ENCODE assay signal across 19 cellular contexts in the genomic region with DNA sequence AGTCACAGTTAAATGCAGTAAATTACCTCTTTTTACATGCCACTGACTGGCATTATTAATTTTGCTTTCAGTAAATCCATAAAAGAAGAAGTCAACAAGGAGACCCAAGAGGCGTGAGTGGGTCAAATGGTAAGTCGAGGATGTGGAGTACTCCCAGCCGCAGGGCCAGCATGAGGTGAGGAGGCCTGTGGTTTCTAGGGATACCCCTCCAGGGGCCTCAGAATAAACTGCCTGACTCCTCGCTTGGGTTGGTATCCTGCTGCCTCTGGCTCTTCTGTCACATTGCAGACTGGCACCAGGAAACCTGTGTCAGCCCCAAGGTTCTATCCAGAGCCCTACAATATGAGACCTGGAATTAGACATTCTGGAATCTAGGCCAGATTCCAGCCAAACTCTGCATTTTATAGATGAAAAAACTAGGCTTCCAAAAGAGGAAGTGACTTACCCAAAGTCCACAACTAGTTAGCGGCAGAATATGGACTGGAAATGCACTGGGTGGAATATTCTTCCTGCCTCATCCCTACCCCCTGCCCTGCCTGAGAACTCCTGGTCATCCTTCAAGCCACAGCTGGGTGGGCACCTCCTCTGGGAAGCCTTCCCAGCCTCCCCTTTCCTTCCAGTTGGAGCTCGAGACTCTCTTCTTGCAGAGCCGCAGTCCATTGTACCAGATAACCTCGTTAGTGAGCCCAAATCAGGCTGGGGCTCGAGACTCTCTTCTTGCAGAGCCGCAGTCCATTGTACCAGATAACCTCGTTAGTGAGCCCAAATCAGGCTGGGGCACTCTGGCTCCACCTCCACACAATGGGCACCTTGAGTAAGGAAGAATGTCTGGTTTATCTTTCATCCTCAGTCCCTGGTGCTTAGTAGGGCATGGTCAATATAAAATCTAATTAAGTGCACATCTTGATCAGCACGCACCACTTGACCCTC.
"Had no signal": no experiment of that assay in that cellular context is flagged by ENCODE, and none has a peak within 500 bp of the region (broad histone marks: within the 10 kb centered on the region; RNA-seq: fewer than 3 reads in every experiment).

No MANE protein-coding gene starts in this region.

- H3K9me3 Mint-ChIP-seq: activated CD4-positive, alpha-beta T cell treated with anti-CD3 and anti-CD28 coated beads, Interleukin-2, amount 10 ng/mL, durations not matched to agents 7 days and 5 days; activated naive CD4-positive, alpha-beta T cell treated with anti-CD3 and anti-CD28 coated beads, Interleukin-2, amount 50 U/mL, for 24 hours; activated T-cell treated with anti-CD3 and anti-CD28 coated beads, Interleukin-2, amount 50 U/mL, for 72 hours; mesothelial cell of epicardium; natural killer cell treated with Interleukin-12 subunit alpha and Interleukin-12 subunit beta and Interleukin-15 and Interleukin-18, amount 100 ng/mL, for 72 hours had no signal

- ATAC-seq: activated T-cell treated with anti-CD3 and anti-CD28 coated beads, Interleukin-2, amount 50 U/mL, for 72 hours had no signal

- DNase-seq: activated CD4-positive, alpha-beta T cell treated with anti-CD3 and anti-CD28 coated beads, Interleukin-2, amount 10 ng/mL, durations not matched to agents 7 days and 5 days; activated gamma-delta T cell; activated T-cell treated with anti-CD3 and anti-CD28 coated beads, Interleukin-2, amount 50 U/mL, for 72 hours; erythroblast; foreskin melanocyte; hypothalamus; nucleus accumbens; retina; stimulated activated CD4-positive, alpha-beta T cell treated with anti-CD3 and anti-CD28 coated beads, Interleukin-12 subunit alpha, Interleukin-12 subunit beta, amount 100 ng/mL, for 4 hours; stimulated activated CD4-positive, alpha-beta T cell treated with anti-CD3 and anti-CD28 coated beads, Interleukin-1b, Interleukin-23, amount 100 ng/mL, for 48 hours; stimulated activated CD8-positive, alpha-beta memory T cell treated with anti-CD3 and anti-CD28 coated beads, Interleukin-4, amount 100 ng/mL, for 48 hours; stimulated activated naive CD4-positive, alpha-beta T cell; T-helper 9 cell; thyroid gland had no signal

- H3K4me1 Mint-ChIP-seq: activated CD4-positive, alpha-beta T cell treated with anti-CD3 and anti-CD28 coated beads, Interleukin-2, amount 10 ng/mL, durations not matched to agents 7 days and 5 days; activated naive CD4-positive, alpha-beta T cell treated with anti-CD3 and anti-CD28 coated beads, Interleukin-2, amount 50 U/mL, for 24 hours had no signal

- H3K36me3 Mint-ChIP-seq: mesothelial cell of epicardium; natural killer cell treated with Interleukin-12 subunit alpha and Interleukin-12 subunit beta and Interleukin-15 and Interleukin-18, amount 100 ng/mL, for 72 hours had no signal

- H3K27me3 Mint-ChIP-seq: activated naive CD4-positive, alpha-beta T cell treated with anti-CD3 and anti-CD28 coated beads, Interleukin-2, amount 50 U/mL, for 24 hours had no signal

- FAIRE-seq: endometrium, keratinocyte had no signal

- H3K27ac Mint-ChIP-seq: activated CD4-positive, alpha-beta T cell treated with anti-CD3 and anti-CD28 coated beads, Interleukin-2, amount 10 ng/mL, durations not matched to agents 7 days and 5 days; activated naive CD4-positive, alpha-beta T cell treated with anti-CD3 and anti-CD28 coated beads, Interleukin-2, amount 50 U/mL, for 24 hours; activated T-cell treated with anti-CD3 and anti-CD28 coated beads, Interleukin-2, amount 50 U/mL, for 72 hours; mesothelial cell of epicardium; natural killer cell treated with Interleukin-12 subunit alpha and Interleukin-12 subunit beta and Interleukin-15 and Interleukin-18, amount 100 ng/mL, for 72 hours had no signal

- H3K4me3 Mint-ChIP-seq: activated CD4-positive, alpha-beta T cell treated with anti-CD3 and anti-CD28 coated beads, Interleukin-2, amount 10 ng/mL, durations not matched to agents 7 days and 5 days; activated naive CD4-positive, alpha-beta T cell treated with anti-CD3 and anti-CD28 coated beads, Interleukin-2, amount 50 U/mL, for 24 hours; activated T-cell treated with anti-CD3 and anti-CD28 coated beads, Interleukin-2, amount 50 U/mL, for 72 hours; mesothelial cell of epicardium; natural killer cell treated with Interleukin-12 subunit alpha and Interleukin-12 subunit beta and Interleukin-15 and Interleukin-18, amount 100 ng/mL, for 72 hours had no signal
